In genomic region chr11:44112083-44112865, GRCh38 we compare ENCODE assay signal across 10 cellular contexts. TPM values are rescaled to one million over a fixed set of nuclear protein-coding genes. Genes with fewer than 3 reads are reported as not detected.
DNase-seq lines count a peak whose midpoint lies in the region; ATAC-seq and TF ChIP-seq lines count a peak whose summit lies in the region.
"Had no signal": no experiment of that assay in that cellular context is flagged by ENCODE, and none has a peak within 500 bp of the region (broad histone marks: within the 10 kb centered on the region; RNA-seq: fewer than 3 reads in every experiment).

No MANE protein-coding gene starts in this region.

- H3K27me3 Mint-ChIP-seq in HFFc6 (ENCODE audit: insufficient read depth), result no peaks in the 10 kb centered on the region; the same call in 1 of the 2 replicates
- H3K27me3 Mint-ChIP-seq: activated naive CD4-positive, alpha-beta T cell treated with anti-CD3 and anti-CD28 coated beads, Interleukin-2, amount 50 U/mL, for 24 hours had no signal

- ATAC-seq in foreskin keratinocyte (peak; percentile 60), GM19467 (IDR thresholded peaks at IDR 0.05; ENCODE audit: unreplicated experiment) (no peak)
- no peak for ATAC-seq in activated CD4-positive, CD25-positive, alpha-beta regulatory T cell treated with anti-CD3 and anti-CD28 coated beads, Interleukin-2, amount 50 U/mL, for 24 hours

- H3K4me1 ChIP-seq in foreskin keratinocyte, result no peaks in the 10 kb centered on the region
- no peaks in the 10 kb centered on the region for H3K4me1 ChIP-seq in HAP-1

- H3K27ac Mint-ChIP-seq in HFFc6, result peak overlapping the region; percentile 42; the same call in 1 of the 2 replicates
- H3K27ac Mint-ChIP-seq: activated naive CD4-positive, alpha-beta T cell treated with anti-CD3 and anti-CD28 coated beads, Interleukin-2, amount 50 U/mL, for 24 hours had no signal

- peaks cover 29% of the 10 kb centered on the region for H3K4me1 Mint-ChIP-seq in HFFc6 (ENCODE audit: low read depth)

- H3K9me3 ChIP-seq in HAP-1, result no peaks in the 10 kb centered on the region

- CTCF ChIA-PET in RWPE1 (lab: Yijun Ruan, JAX), result interaction anchor here (0.7 kb wide), 2 partner anchors 18 to 196 kb away, joined by 3 to 4 read pairs; no protein-coding TSS in a partner anchor

- H3K9me3 Mint-ChIP-seq in HFFc6, result no peaks in the 10 kb centered on the region
- H3K9me3 Mint-ChIP-seq: activated naive CD4-positive, alpha-beta T cell treated with anti-CD3 and anti-CD28 coated beads, Interleukin-2, amount 50 U/mL, for 24 hours had no signal

- POLR2A ChIA-PET in RWPE1 (lab: Yijun Ruan, JAX; ENCODE audit: low non-redundant PET), result no interaction called here

- H3K4me3 Mint-ChIP-seq in HFFc6, result no peak overlapping the region
- H3K4me3 Mint-ChIP-seq: activated naive CD4-positive, alpha-beta T cell treated with anti-CD3 and anti-CD28 coated beads, Interleukin-2, amount 50 U/mL, for 24 hours had no signal

- peaks cover 14% of the 10 kb centered on the region for H3K36me3 ChIP-seq in HAP-1 (replicated peaks)

- DNase-seq in Ammon's horn (ENCODE audit: low spot score) (peak; percentile 60), HFFc6 (peak; percentile 85), RWPE1 (ENCODE audit: low spot score) (peak; percentile 24), foreskin keratinocyte (peak in 1 of 2 donors; percentile 65), HAP-1 (ENCODE audit: low spot score in 2 of 2) (no peak), foreskin melanocyte (no peak)
- DNase-seq: NK-92 treated with Interleukin-12 subunit alpha and Interleukin-12 subunit beta, amount 100 ng/mL, for 24 hours had no signal

- TF ChIP-seq CTCF in HFFc6 (IDR thresholded peaks at IDR 0.05) (no peak), RWPE1 (conservative IDR thresholded peaks at IDR 0.05; ENCODE audit: low read depth) (no peak), foreskin keratinocyte (conservative IDR thresholded peaks at IDR 0.05) (no peak)

- no peak overlapping the region for H3K4me3 ChIP-seq in HAP-1

- H3K27me3 ChIP-seq in foreskin keratinocyte (no peaks in the 10 kb centered on the region), HAP-1 (ENCODE audit: low read depth) (no peaks in the 10 kb centered on the region)

- in situ Hi-C loops in HAP-1 (cut with MboI; ENCODE audit: low sequenced_read_pairs), result no loop called here

- H3K27ac ChIP-seq in RWPE1, result no peak overlapping the region
- H3K27ac ChIP-seq in foreskin keratinocyte, result no peak overlapping the region

- H3K36me3 Mint-ChIP-seq in HFFc6 (ENCODE audit: low read depth), result peaks cover 23% of the 10 kb centered on the region

RNA-seq across cellular contexts. Expression of gene EXT2, which starts 16.8 kb away (rescaled TPM):
- total RNA-seq in HFFc6 (2021; fragmentation: NEBNext Ultra II Directional; extraction: Animal tissue kit (Norgen Biotek cat#: 25700)), result 100 to 1,000 TPM; 105 to 130 (median 118) TPM
- 91.9 and 105 TPM in 2 replicates for total RNA-seq in foreskin keratinocyte
- polyA plus RNA-seq in foreskin keratinocyte, result 47.5 and 64.4 TPM in 2 replicates

RNA-seq across cellular contexts. Expression of gene ACCS, which starts 46.2 kb away (rescaled TPM):
- total RNA-seq in HFFc6 (2021; fragmentation: NEBNext Ultra II Directional; extraction: Animal tissue kit (Norgen Biotek cat#: 25700)), result 1 to 10 TPM; 3.9 to 5.4 (median 4.8) TPM
- total RNA-seq in foreskin keratinocyte, result 1.8 and 3.6 TPM in 2 replicates
- 1.5 and 2.4 TPM in 2 replicates for polyA plus RNA-seq in foreskin keratinocyte

Comparison
In these comparisons a context has a peak if more than half of its experiments do, and no peak if none do; other contexts are left out.
1. DNase-seq: peak in Ammon's horn (single experiment), HFFc6 (single experiment) and RWPE1 (single experiment); none in HAP-1 (0 of 2) and foreskin melanocyte (single experiment).